In genomic region chr19:38952395-38953165, GRCh38 we compare ENCODE assay signal across 8 cellular contexts. TPM values are rescaled to one million over a fixed set of nuclear protein-coding genes. Genes with fewer than 3 reads are reported as not detected.
A peak's percentile ranks its signal among the peaks of the same experiment; 100 is the strongest.
DNase-seq lines count a peak whose midpoint lies in the region; ATAC-seq lines count a peak whose summit lies in the region.

No MANE protein-coding gene starts in this region.

- ATAC-seq in HG02840 (IDR thresholded peaks at IDR 0.05; ENCODE audit: low FRiP score, unreplicated experiment) (no peak), GM21529 (IDR thresholded peaks at IDR 0.05; ENCODE audit: unreplicated experiment) (no peak), GM21390 (IDR thresholded peaks at IDR 0.05; ENCODE audit: unreplicated experiment) (no peak)

- peaks cover 17% of the 10 kb centered on the region for H3K27me3 Mint-ChIP-seq in activated CD4-positive, alpha-beta memory T cell treated with anti-CD3 and anti-CD28 coated beads for 36 hours

- H3K4me1 Mint-ChIP-seq in activated CD4-positive, alpha-beta memory T cell treated with anti-CD3 and anti-CD28 coated beads for 36 hours (ENCODE audit: low read depth) = peaks cover 17% of the 10 kb centered on the region

- POLR2A ChIA-PET in activated CD4-positive, alpha-beta memory T cell treated with anti-CD3 and anti-CD28 coated beads for 36 hours (lab: Charles Lee) = no interaction called here

- H3K4me3 Mint-ChIP-seq in activated CD4-positive, alpha-beta memory T cell treated with anti-CD3 and anti-CD28 coated beads for 36 hours = no peak overlapping the region

- intact Hi-C loops in activated CD4-positive, alpha-beta memory T cell treated with anti-CD3 and anti-CD28 coated beads for 36 hours (cut with micrococcal nuclease) = no loop called here

- no peaks in the 10 kb centered on the region for H3K9me3 Mint-ChIP-seq in activated CD4-positive, alpha-beta memory T cell treated with anti-CD3 and anti-CD28 coated beads for 36 hours

- no peaks in the 10 kb centered on the region for H3K36me3 Mint-ChIP-seq in activated CD4-positive, alpha-beta memory T cell treated with anti-CD3 and anti-CD28 coated beads for 36 hours

- H3K27ac Mint-ChIP-seq in activated CD4-positive, alpha-beta memory T cell treated with anti-CD3 and anti-CD28 coated beads for 36 hours = no peak overlapping the region

- CTCF ChIA-PET in activated CD4-positive, alpha-beta memory T cell treated with anti-CD3 and anti-CD28 coated beads for 36 hours (lab: Charles Lee) = interaction anchor here (0.6 to 2.7 kb wide), 8 partner anchors 10 to 550 kb away, joined by 3 to 8 read pairs (median 4); partner anchors contain the start of genes FAM98C, MRPS12 and SARS2

- peak; percentile 33 for DNase-seq in stimulated activated CD4-positive, alpha-beta T cell treated with anti-CD3 and anti-CD28 coated beads, Interleukin-4, amount 100 ng/mL, for 24 hours
- no peak for DNase-seq in stimulated activated CD4-positive, alpha-beta T cell treated with anti-CD3 and anti-CD28 coated beads, Interleukin-2, amount 100 ng/mL, for 48 hours
- DNase-seq in NCI-H1930 (lab: John Stamatoyannopoulos, UW) = peak; percentile 47 to 62
- peak; percentile 45 for DNase-seq in activated CD4-positive, alpha-beta memory T cell treated with anti-CD3 and anti-CD28 coated beads for 36 hours
- DNase-seq in lung microvascular endothelial cell (ENCODE audit: low read depth in 2 of 2) = peak; percentile 43 to 70

RNA-seq across cellular contexts. Expression of gene MRPS12, which starts 21.8 kb away (rescaled TPM):
- 10 to 100 TPM; 67.3 to 67.6 TPM for total RNA-seq in activated CD4-positive, alpha-beta memory T cell treated with anti-CD3 and anti-CD28 coated beads for 36 hours
- 36.4 and 41.9 TPM in 2 replicates for total RNA-seq in lung microvascular endothelial cell

RNA-seq across cellular contexts. Expression of gene SARS2, which starts 22.0 kb away (rescaled TPM):
- total RNA-seq in activated CD4-positive, alpha-beta memory T cell treated with anti-CD3 and anti-CD28 coated beads for 36 hours = 10 to 100 TPM; 33.7 to 39.6 TPM
- 16.5 and 19.2 TPM in 2 replicates for total RNA-seq in lung microvascular endothelial cell

RNA-seq across cellular contexts. Expression of gene FBXO17, which starts 23.0 kb away (rescaled TPM):
- total RNA-seq in activated CD4-positive, alpha-beta memory T cell treated with anti-CD3 and anti-CD28 coated beads for 36 hours = not detected
- total RNA-seq in lung microvascular endothelial cell = 17.0 and 20.0 TPM in 2 replicates

RNA-seq across cellular contexts. Expression of gene CCER2, which starts 40.6 kb away (rescaled TPM):
- total RNA-seq in activated CD4-positive, alpha-beta memory T cell treated with anti-CD3 and anti-CD28 coated beads for 36 hours = under 1 TPM; 0.33 to 0.36 TPM
- not detected in 2 replicates for total RNA-seq in lung microvascular endothelial cell

RNA-seq across cellular contexts. Expression of gene NFKBIB, which starts 52.8 kb away (rescaled TPM):
- 10 to 100 TPM; 49.6 to 53.4 TPM for total RNA-seq in activated CD4-positive, alpha-beta memory T cell treated with anti-CD3 and anti-CD28 coated beads for 36 hours
- total RNA-seq in lung microvascular endothelial cell = 7.6 and 11.3 TPM in 2 replicates

Comparison
In these comparisons a context has a peak if more than half of its experiments do, and no peak if none do; other contexts are left out.
1. DNase-seq: peak in stimulated activated CD4-positive, alpha-beta T cell treated with anti-CD3 and anti-CD28 coated beads, Interleukin-4, amount 100 ng/mL, for 24 hours (single experiment), NCI-H1930 (2 of 2), activated CD4-positive, alpha-beta memory T cell treated with anti-CD3 and anti-CD28 coated beads for 36 hours (single experiment) and lung microvascular endothelial cell (2 of 2); none in stimulated activated CD4-positive, alpha-beta T cell treated with anti-CD3 and anti-CD28 coated beads, Interleukin-2, amount 100 ng/mL, for 48 hours (0 of 2).
2. RNA of gene FBXO17, which starts 23.0 kb away (total RNA-seq): 17.0 to 20.0 TPM in lung microvascular endothelial cell; not detected in activated CD4-positive, alpha-beta memory T cell treated with anti-CD3 and anti-CD28 coated beads for 36 hours; every median in the first group is over 10 times any median in the second.